10 cellular contexts compared by ENCODE assay signal in genomic region chr9:112166176-112167140, GRCh38. TPM values are rescaled to one million over a fixed set of nuclear protein-coding genes. Genes with fewer than 3 reads are reported as not detected.
DNase-seq lines count a peak whose midpoint lies in the region; ATAC-seq lines count a peak whose summit lies in the region.
"Had no signal": no experiment of that assay in that cellular context is flagged by ENCODE, and none has a peak within 500 bp of the region (broad histone marks: within the 10 kb centered on the region; RNA-seq: fewer than 3 reads in every experiment).

No MANE protein-coding gene starts in this region.

- 58% methylated on average over 12 of the region's 12 CpGs for WGBS in right cardiac atrium

- peak overlapping the region; percentile 39 for H3K27ac ChIP-seq in right cardiac atrium (ENCODE audit: low read length)
- H3K27ac ChIP-seq: 22Rv1 had no signal

- DNase-seq in DMS 273 (lab: John Stamatoyannopoulos, UW; ENCODE audit: unreplicated experiment) (peak; percentile 9), DMS 273 treated with DMSO at 0.1 percent for 48 hours (lab: John Stamatoyannopoulos, UW) (no peak), astrocyte of the hippocampus (ENCODE audit: low read depth, low spot score) (peak; percentile 65), right cardiac atrium (peak in 2 of 3 donors; percentile 38 to 51), superior temporal gyrus (ENCODE audit: extremely low spot score) (peak; percentile 23)
- no peak for DNase-seq in stimulated activated CD4-positive, alpha-beta T cell treated with anti-CD3 and anti-CD28 coated beads, Interleukin-2, amount 100 ng/mL, for 24 hours
- DNase-seq: activated effector memory CD4-positive, alpha-beta T cell treated with anti-CD3 and anti-CD28 coated beads, Interleukin-2, amount 50 U/mL, for 16 hours had no signal

- peaks cover 1% of the 10 kb centered on the region for H3K4me1 ChIP-seq in right cardiac atrium (ENCODE audit: control insufficient read depth, insufficient read depth, low read length)

- H3K9me3 ChIP-seq in right cardiac atrium (ENCODE audit: control insufficient read depth, low read length) = no peaks in the 10 kb centered on the region

- H3K4me3 ChIP-seq in right cardiac atrium (ENCODE audit: low read length) = no peak overlapping the region

- peak; percentile 80 to 90 for ATAC-seq in right cardiac atrium
- no peak for ATAC-seq in GM18861 (IDR thresholded peaks at IDR 0.05; ENCODE audit: unreplicated experiment)
- ATAC-seq in GM18909 (IDR thresholded peaks at IDR 0.05; ENCODE audit: poor library complexity, unreplicated experiment) = no peak

- no peaks in the 10 kb centered on the region for H3K27me3 ChIP-seq in right cardiac atrium (ENCODE audit: control insufficient read depth, insufficient read depth)

- intact Hi-C loops in right cardiac atrium (cut with DNase I) = no loop called here

RNA-seq across cellular contexts. Expression of gene SUSD1, which starts 8.6 kb away (rescaled TPM):
- 10 to 100 TPM in 2 of 4 donors, 1 to 10 TPM in 2; 8.1 to 13.3 (median 10.0) TPM for total RNA-seq in right cardiac atrium
- 4.5 TPM for polyA plus RNA-seq in right cardiac atrium

Comparison
In these comparisons a context has a peak if more than half of its experiments do, and no peak if none do; other contexts are left out.
1. DNase-seq: peak in DMS 273 (single experiment), astrocyte of the hippocampus (single experiment), right cardiac atrium (2 of 3) and superior temporal gyrus (single experiment); none in DMS 273 treated with DMSO at 0.1 percent for 48 hours (single experiment) and stimulated activated CD4-positive, alpha-beta T cell treated with anti-CD3 and anti-CD28 coated beads, Interleukin-2, amount 100 ng/mL, for 24 hours (0 of 2).
2. ATAC-seq: peak in right cardiac atrium (2 of 2); none in GM18861 (single experiment) and GM18909 (single experiment).